8 cellular contexts compared by ENCODE assay signal in genomic region chr16:86252596-86252995, GRCh38.
DNase-seq lines count a peak whose midpoint lies in the region; ATAC-seq and TF ChIP-seq lines count a peak whose summit lies in the region.

No MANE protein-coding gene starts in this region.

- H3K36me3 ChIP-seq in Panc1 (ENCODE audit: control insufficient read depth, insufficient read depth, low read length), result no peaks in the 10 kb centered on the region

- DNase-seq in A172 (ENCODE audit: low spot score) (peak; percentile 30), GM10248 (ENCODE audit: extremely low spot score) (no peak), Panc1 (ENCODE audit: low read depth, low spot score) (no peak), fibroblast of villous mesenchyme (ENCODE audit: low read depth) (peak; percentile 60), T-helper 2 cell (no peak), putamen (ENCODE audit: low spot score) (no peak)
- DNase-seq in activated CD4-positive, alpha-beta T cell treated with anti-CD3 and anti-CD28 coated beads for 4 hours, result no peak

- in situ Hi-C loops in Panc1 (cut with HindIII; ENCODE audit: low pct_unique_long_range_greater_than_20kb, low sequenced_read_pairs), result no loop called here

- no peaks in the 10 kb centered on the region for H3K27me3 ChIP-seq in Panc1 (ENCODE audit: control insufficient read depth, insufficient read depth, low read length)

- CTCF ChIA-PET in GM10248 (lab: Yijun Ruan, JAX) (interaction anchor here (0.6 to 1.9 kb wide), 4 partner anchors 9 to 52 kb away, joined by 3 to 6 read pairs (median 4); no protein-coding TSS in a partner anchor), Panc1 (lab: Charles Lee) (interaction anchor here (0.6 to 1.0 kb wide), 3 partner anchors 8 to 173 kb away, joined by 4 to 15 read pairs (median 4); no protein-coding TSS in a partner anchor)

- ATAC-seq in Panc1 (no peak), GM19023 (IDR thresholded peaks at IDR 0.05; ENCODE audit: unreplicated experiment) (no peak)

- BruUV-seq in Panc1 (replicated peaks; lab: Mats Ljungman, UMichigan), result no TSS peak

- H3K4me3 ChIP-seq in Panc1 (ENCODE audit: low read depth in 2 of 2, low read length in 2 of 2), result no peak overlapping the region
- H3K4me3 ChIP-seq in fibroblast of villous mesenchyme (ENCODE audit: low read depth, low read length), result no peak overlapping the region

- TF ChIP-seq CTCF in GM10248 (IDR thresholded peaks at IDR 0.05; ENCODE audit: control extremely low read depth, extremely low read depth, low read depth, missing control alignments), result peak; percentile 13
- TF ChIP-seq CTCF in Panc1 (IDR thresholded peaks at IDR 0.05), result peak; percentile 64; the same call in 1 of the 2 replicates
- peak; percentile 61 for TF ChIP-seq CTCF in fibroblast of villous mesenchyme (IDR thresholded peaks at IDR 0.05; ENCODE audit: insufficient read depth, low read depth, low read length)

- no peaks in the 10 kb centered on the region for H3K9me3 ChIP-seq in Panc1 (ENCODE audit: control insufficient read depth, insufficient read depth, low read depth, low read length)

- POLR2A ChIA-PET in GM10248 (lab: Yijun Ruan, JAX), result no interaction called here
- POLR2A ChIA-PET in Panc1 (lab: Charles Lee), result no interaction called here

- intact Hi-C loops in Panc1 (cut with micrococcal nuclease; ENCODE audit: unreplicated experiment), result no loop called here

- H3K4me1 ChIP-seq in Panc1 (ENCODE audit: control insufficient read depth, insufficient read depth, low read length), result no peaks in the 10 kb centered on the region

- H3K27ac ChIP-seq in Panc1 (ENCODE audit: low read length), result no peak overlapping the region

Comparison
In these comparisons a context has a peak if more than half of its experiments do, and no peak if none do; other contexts are left out.
1. DNase-seq: peak in A172 (single experiment) and fibroblast of villous mesenchyme (single experiment); none in GM10248 (single experiment), Panc1 (single experiment), T-helper 2 cell (0 of 5), putamen (single experiment) and activated CD4-positive, alpha-beta T cell treated with anti-CD3 and anti-CD28 coated beads for 4 hours (0 of 2).
2. CTCF ChIP-seq: peak in every context shown above with its lines; median percentile 64 in Panc1; 61 in fibroblast of villous mesenchyme; 13 in GM10248.